Comparison of ENCODE assay signal across 17 cellular contexts in the genomic region with DNA sequence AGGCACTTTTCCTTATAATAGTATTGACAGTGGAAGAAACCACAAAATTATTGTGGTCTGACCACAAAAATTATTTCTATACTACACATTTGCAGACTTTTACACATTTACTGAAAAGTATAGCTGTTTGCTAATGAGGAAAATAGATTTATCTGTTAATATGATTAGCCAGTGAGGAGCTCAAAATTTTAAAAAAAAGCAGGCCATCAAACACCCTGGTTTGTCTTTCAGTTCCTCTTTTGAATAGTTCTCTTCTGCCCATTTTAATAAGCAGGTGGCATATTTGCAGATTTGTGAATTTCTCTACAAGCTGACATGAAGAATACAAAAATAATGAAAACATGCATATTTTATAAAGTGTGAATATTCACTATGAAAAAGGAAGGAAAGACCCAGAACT. TPM values are rescaled to one million over a fixed set of nuclear protein-coding genes. Genes with fewer than 3 reads are reported as not detected.
DNase-seq lines count a peak whose midpoint lies in the region; ATAC-seq lines count a peak whose summit lies in the region.
"Had no signal": no experiment of that assay in that cellular context is flagged by ENCODE, and none has a peak within 500 bp of the region (broad histone marks: within the 10 kb centered on the region; RNA-seq: fewer than 3 reads in every experiment).

No MANE protein-coding gene starts in this region.

- DNase-seq in EL (peak; percentile 23), MV-4-11 (lab: John Stamatoyannopoulos, UW) (peak; percentile 11), AG20443 (ENCODE audit: low spot score) (no peak), cortex of kidney (lab: John Stamatoyannopoulos, UW) (no peak), NCI-H128 (lab: John Stamatoyannopoulos, UW; ENCODE audit: unreplicated experiment) (no peak), right cardiac atrium (no peak)
- DNase-seq: DMS53; hypothalamus; left ventricle myocardium inferior; natural killer cell; NCI-H226; sigmoid colon; stimulated activated naive CD8-positive, alpha-beta T cell treated with anti-CD3 and anti-CD28 coated beads, Interleukin-15, amount 100 ng/mL, for 72 hours had no signal

- no peaks in the 10 kb centered on the region for H3K27me3 Mint-ChIP-seq in dendritic cell treated with granulocyte-macrophage colony-stimulating factor and Interleukin-4, amounts not matched to agents 40 ng/mL and 50 ng/mL, for 4 days
- H3K27me3 Mint-ChIP-seq: stimulated activated naive CD8-positive, alpha-beta T cell treated with anti-CD3 and anti-CD28 coated beads, Interleukin-15, amount 100 ng/mL, for 72 hours had no signal

- peaks cover 7% of the 10 kb centered on the region for H3K4me1 ChIP-seq in right cardiac atrium (ENCODE audit: control insufficient read depth, insufficient read depth, low read length)

- H3K27me3 ChIP-seq in right cardiac atrium (ENCODE audit: control insufficient read depth, insufficient read depth): no peaks in the 10 kb centered on the region
- H3K27me3 ChIP-seq: sigmoid colon had no signal

- H3K27ac Mint-ChIP-seq in dendritic cell treated with granulocyte-macrophage colony-stimulating factor and Interleukin-4, amounts not matched to agents 40 ng/mL and 50 ng/mL, for 4 days: peak overlapping the region; percentile 46
- H3K27ac Mint-ChIP-seq: activated naive CD4-positive, alpha-beta T cell treated with anti-CD3 and anti-CD28 coated beads, Interleukin-2, amount 50 U/mL, for 72 hours; natural killer cell; stimulated activated naive CD8-positive, alpha-beta T cell treated with anti-CD3 and anti-CD28 coated beads, Interleukin-15, amount 100 ng/mL, for 72 hours had no signal

- no peaks in the 10 kb centered on the region for H3K9me3 Mint-ChIP-seq in dendritic cell treated with granulocyte-macrophage colony-stimulating factor and Interleukin-4, amounts not matched to agents 40 ng/mL and 50 ng/mL, for 4 days
- H3K9me3 Mint-ChIP-seq: activated naive CD4-positive, alpha-beta T cell treated with anti-CD3 and anti-CD28 coated beads, Interleukin-2, amount 50 U/mL, for 72 hours; natural killer cell; stimulated activated naive CD8-positive, alpha-beta T cell treated with anti-CD3 and anti-CD28 coated beads, Interleukin-15, amount 100 ng/mL, for 72 hours had no signal

- no peak overlapping the region for H3K4me3 ChIP-seq in right cardiac atrium (ENCODE audit: low read length)
- H3K4me3 ChIP-seq: left ventricle myocardium inferior, sigmoid colon had no signal

- H3K4me1 Mint-ChIP-seq in dendritic cell treated with granulocyte-macrophage colony-stimulating factor and Interleukin-4, amounts not matched to agents 40 ng/mL and 50 ng/mL, for 4 days (ENCODE audit: low read depth): peaks cover 54% of the 10 kb centered on the region

- intact Hi-C loops in dendritic cell treated with granulocyte-macrophage colony-stimulating factor and Interleukin-4, amounts not matched to agents 40 ng/mL and 50 ng/mL, for 4 days (cut with micrococcal nuclease): loop anchor here (10.0 kb wide), 1 partner anchor 55 kb away; no protein-coding TSS in a partner anchor
- intact Hi-C loops in right cardiac atrium (cut with DNase I): no loop called here

- H3K27ac ChIP-seq in right cardiac atrium (ENCODE audit: low read length): no peak overlapping the region
- H3K27ac ChIP-seq: HL-60, left ventricle myocardium inferior, sigmoid colon had no signal

- ATAC-seq in GM21367 (IDR thresholded peaks at IDR 0.05; ENCODE audit: unreplicated experiment): peak; percentile 41
- no peak for ATAC-seq in right cardiac atrium
- ATAC-seq: activated naive CD4-positive, alpha-beta T cell treated with anti-CD3 and anti-CD28 coated beads, Interleukin-2, amount 50 U/mL, for 72 hours; natural killer cell; stimulated activated naive CD8-positive, alpha-beta T cell treated with anti-CD3 and anti-CD28 coated beads, Interleukin-15, amount 100 ng/mL, for 72 hours had no signal

- no peaks in the 10 kb centered on the region for H3K9me3 ChIP-seq in right cardiac atrium (ENCODE audit: control insufficient read depth, low read length)
- H3K9me3 ChIP-seq: left ventricle myocardium inferior, sigmoid colon had no signal

- peaks cover 51% of the 10 kb centered on the region for H3K36me3 Mint-ChIP-seq in dendritic cell treated with granulocyte-macrophage colony-stimulating factor and Interleukin-4, amounts not matched to agents 40 ng/mL and 50 ng/mL, for 4 days (ENCODE audit: low read depth)
- H3K36me3 Mint-ChIP-seq: natural killer cell had no signal

- H3K4me3 Mint-ChIP-seq in dendritic cell treated with granulocyte-macrophage colony-stimulating factor and Interleukin-4, amounts not matched to agents 40 ng/mL and 50 ng/mL, for 4 days: peak overlapping the region; percentile 37
- H3K4me3 Mint-ChIP-seq: natural killer cell; stimulated activated naive CD8-positive, alpha-beta T cell treated with anti-CD3 and anti-CD28 coated beads, Interleukin-15, amount 100 ng/mL, for 72 hours had no signal

RNA-seq across cellular contexts. Expression of a gene that starts 5.6 kb away (rescaled TPM):
- total RNA-seq in right cardiac atrium: 10 to 100 TPM in 3 of 4 donors, 1 to 10 TPM in 1; 9.4 to 14.4 (median 13.2) TPM
- 8.0 TPM for polyA plus RNA-seq in right cardiac atrium

Comparison
In these comparisons a context has a peak if more than half of its experiments do, and no peak if none do; other contexts are left out.
1. DNase-seq: peak in EL (single experiment) and MV-4-11 (single experiment); none in AG20443 (single experiment), cortex of kidney (single experiment), NCI-H128 (single experiment) and right cardiac atrium (0 of 3).